ENCODE assay signal across 8 cellular contexts in genomic region chr2:238139141-238139840, GRCh38.
DNase-seq lines count a peak whose midpoint lies in the region; ATAC-seq lines count a peak whose summit lies in the region.

No MANE protein-coding gene starts in this region.

- H3K9me3 ChIP-seq in subcutaneous abdominal adipose tissue (ENCODE audit: control insufficient read depth in 5 of 5, low read length in 5 of 5) = no peaks in the 10 kb centered on the region

- H3K27me3 ChIP-seq in subcutaneous abdominal adipose tissue (ENCODE audit: control insufficient read depth in 5 of 5, insufficient read depth in 4 of 5, low read length in 5 of 5) = no peaks in the 10 kb centered on the region

- peaks cover 0 to 9% (median 0%) of the 10 kb centered on the region in 5 donors for H3K36me3 ChIP-seq in subcutaneous abdominal adipose tissue (ENCODE audit: control insufficient read depth in 5 of 5, insufficient read depth in 5 of 5, low read length in 5 of 5)

- peak overlapping the region in 2 of 5 donors; percentile 48 to 73 for H3K9ac ChIP-seq in subcutaneous abdominal adipose tissue (ENCODE audit: low read length in 5 of 5)

- no peak overlapping the region for H3K27ac ChIP-seq in subcutaneous abdominal adipose tissue (ENCODE audit: low read depth, low read length)

- H3K4me3 ChIP-seq in subcutaneous abdominal adipose tissue (ENCODE audit: low read depth in 1 of 5, low read length in 5 of 5) = peak overlapping the region in 3 of 5 donors; percentile 29 to 45 (median 30)

- peak; percentile 57 for DNase-seq in activated CD4-positive, CD25-positive, alpha-beta regulatory T cell treated with anti-CD3 and anti-CD28 coated beads, Interleukin-2, amount 50 U/mL, for 72 hours
- no peak for DNase-seq in activated CD4-positive, CD25-positive, alpha-beta regulatory T cell (lab: John Stamatoyannopoulos, UW)
- peak; percentile 36 for DNase-seq in activated T-cell treated with anti-CD3 and anti-CD28 coated beads, Interleukin-2, amount 50 U/mL, for 1 hour
- DNase-seq in iPS-NIHi11 (ENCODE audit: low spot score) (peak; percentile 83), NCI-H1105 (lab: John Stamatoyannopoulos, UW) (no peak)

- peaks cover 3 to 80% (median 52%) of the 10 kb centered on the region in 5 donors for H3K4me1 ChIP-seq in subcutaneous abdominal adipose tissue (ENCODE audit: control insufficient read depth in 5 of 5, insufficient read depth in 5 of 5, low read length in 5 of 5)

- ATAC-seq in HG02885 (IDR thresholded peaks at IDR 0.05; ENCODE audit: poor library complexity, unreplicated experiment) = no peak
- ATAC-seq in HG02678 (IDR thresholded peaks at IDR 0.05; ENCODE audit: unreplicated experiment) = no peak

Comparison
In these comparisons a context has a peak if more than half of its experiments do, and no peak if none do; other contexts are left out.
1. DNase-seq: peak in activated CD4-positive, CD25-positive, alpha-beta regulatory T cell treated with anti-CD3 and anti-CD28 coated beads, Interleukin-2, amount 50 U/mL, for 72 hours (single experiment), activated T-cell treated with anti-CD3 and anti-CD28 coated beads, Interleukin-2, amount 50 U/mL, for 1 hour (single experiment) and iPS-NIHi11 (single experiment); none in activated CD4-positive, CD25-positive, alpha-beta regulatory T cell (0 of 4) and NCI-H1105 (single experiment).